Comparison of ENCODE assay signal across 18 cellular contexts in genomic region chr3:61903074-61903473, GRCh38.
DNase-seq lines count a peak whose midpoint lies in the region; FAIRE-seq and TF ChIP-seq lines count a peak whose summit lies in the region.
"Had no signal": no experiment of that assay in that cellular context is flagged by ENCODE, and none has a peak within 500 bp of the region (broad histone marks: within the 10 kb centered on the region; RNA-seq: fewer than 3 reads in every experiment).

No MANE protein-coding gene starts in this region.

- H3K27ac ChIP-seq in H1 (ENCODE audit: low read depth, low read length) (no peak overlapping the region), skeletal muscle tissue (ENCODE audit: low read depth, low read length) (peak overlapping the region; percentile 73)
- H3K27ac ChIP-seq: A549, GM23248 had no signal

- H3K18ac ChIP-seq in H1 (ENCODE audit: extremely low read depth, low read length), result 0 out of 2 replicates have a peak overlapping the region, but pooled peaks have one; percentile 11

- H2AK5ac ChIP-seq in H1 (ENCODE audit: low read depth, low read length), result peak overlapping the region; percentile 44; the same call in 1 of the 2 replicates

- FAIRE-seq in H1 (lab: Jason Lieb, UNC), result no peak
- no peak for FAIRE-seq in GM19239 (lab: Jason Lieb, UNC)
- FAIRE-seq: A549, GM12891 had no signal

- H2BK5ac ChIP-seq in H1 (ENCODE audit: low read depth, low read length), result no peak overlapping the region

- H3K23ac ChIP-seq in H1 (ENCODE audit: insufficient read length), result no peak overlapping the region

- peaks cover 6 to 29% (median 19%) of the 10 kb centered on the region in 4 experiments for H3K4me1 ChIP-seq in H1 (replicated peaks in 1 of 4; ENCODE audit: control insufficient read depth in 3 of 4, insufficient read depth in 4 of 4, low read length in 3 of 4)
- peaks cover 22 to 24% (median 22%) of the 10 kb centered on the region in 3 donors for H3K4me1 ChIP-seq in skeletal muscle tissue (ENCODE audit: control insufficient read depth in 3 of 3, insufficient read depth in 3 of 3, low read length in 3 of 3)
- H3K4me1 ChIP-seq: A549 had no signal

- H3K9me3 ChIP-seq in H1 (ENCODE audit: insufficient read depth in 2 of 2, low read depth in 1 of 2, low read length in 1 of 2) (no peaks in the 10 kb centered on the region), skeletal muscle tissue (ENCODE audit: control insufficient read depth in 3 of 3, low read length in 3 of 3) (no peaks in the 10 kb centered on the region)
- H3K9me3 ChIP-seq: A549 had no signal

- no peak overlapping the region for H3K4ac ChIP-seq in H1 (replicated peaks; ENCODE audit: insufficient read length, low read depth, low read length)

- DNase-seq in NCI-H82 (lab: John Stamatoyannopoulos, UW), result peak; percentile 23
- DNase-seq in NCI-H82 treated with DMSO at 0.1 percent for 48 hours (lab: John Stamatoyannopoulos, UW; ENCODE audit: unreplicated experiment), result no peak
- peak; percentile 51 for DNase-seq in NCI-H69 (lab: John Stamatoyannopoulos, UW)
- DNase-seq in H1 (ENCODE audit: low read depth in 1 of 2, low spot score in 2 of 2), result no peak
- no peak for DNase-seq in GM19239 (ENCODE audit: insufficient read length, low spot score)
- no peak for DNase-seq in HuH-7 (ENCODE audit: low spot score)
- no peak for DNase-seq in HEK293T (ENCODE audit: extremely low spot score)
- DNase-seq: CD4-positive, CD25-positive, alpha-beta regulatory T cell; DMS79; GM23248; Karpas-422; NCI-H1105 treated with DMSO at 0.1 percent for 48 hours; NCI-H1930; NCI-H446; NCI-H748 treated with DMSO at 0.1 percent for 48 hours had no signal

- no peak overlapping the region for H3K56ac ChIP-seq in H1 (replicated peaks; ENCODE audit: insufficient read length, low read depth, low read length)

- no peaks in the 10 kb centered on the region for H3K23me2 ChIP-seq in H1 (ENCODE audit: low read depth, low read length)

- no peak overlapping the region for H4K8ac ChIP-seq in H1 (ENCODE audit: extremely low read depth, insufficient read depth, low read length)

- H3K27me3 ChIP-seq in H1 (replicated peaks in 1 of 4; ENCODE audit: control insufficient read depth in 3 of 4, extremely low read depth in 1 of 4, insufficient read depth in 3 of 4, low read length in 3 of 4) (no peaks in the 10 kb centered on the region), skeletal muscle tissue (ENCODE audit: control insufficient read depth in 3 of 3, insufficient read depth in 3 of 3, low read length in 3 of 3) (no peaks in the 10 kb centered on the region)

- no peak for TF ChIP-seq EP300 in H1 (IDR thresholded peaks at IDR 0.05; ENCODE audit: borderline replicate concordance in 1 of 2, low read depth in 2 of 2, low read length in 2 of 2)

- peaks cover 5 to 10% of the 10 kb centered on the region in 2 experiments for H4K20me1 ChIP-seq in H1 (replicated peaks in 1 of 2; ENCODE audit: control insufficient read depth in 1 of 2, insufficient read depth in 2 of 2, low read length in 2 of 2)

- H3K4me2 ChIP-seq in H1 (ENCODE audit: insufficient read depth in 1 of 2, low read depth in 2 of 2, low read length in 2 of 2), result peak overlapping the region in 1 of 2 experiments; percentile 43; a peak in 3 of 4 replicates
- H3K4me2 ChIP-seq: A549 had no signal

- H3K9ac ChIP-seq in H1 (replicated peaks in 1 of 4; ENCODE audit: extremely low read depth in 1 of 4, low read depth in 3 of 4, low read length in 3 of 4) (no peak overlapping the region), skeletal muscle tissue (ENCODE audit: low read depth in 1 of 3, low read length in 3 of 3) (no peak overlapping the region)
- H3K9ac ChIP-seq: GM23248 had no signal

- H3K79me2 ChIP-seq in H1 (ENCODE audit: control insufficient read depth in 1 of 2, insufficient read depth in 2 of 2, low read length in 2 of 2), result peaks cover 0 to 72% of the 10 kb centered on the region in 2 experiments; a peak in 3 of 4 replicates

- no peak for TF ChIP-seq POLR2A in H1 (IDR thresholded peaks at IDR 0.05; ENCODE audit: control extremely low read depth in 1 of 2, low read depth in 2 of 2, low read length in 2 of 2)

- no peaks in the 10 kb centered on the region; the same call in 1 of the 2 replicates for H3K79me1 ChIP-seq in H1 (ENCODE audit: low read depth, low read length)

- H2BK120ac ChIP-seq in H1 (replicated peaks; ENCODE audit: low read depth, low read length), result no peak overlapping the region

- no peak overlapping the region for H3K4me3 ChIP-seq in H1 (ENCODE audit: extremely low read depth in 1 of 4, insufficient read depth in 2 of 4, low read depth in 3 of 4, low read length in 4 of 4)
- H3K4me3 ChIP-seq in skeletal muscle tissue (ENCODE audit: low read length in 3 of 3), result no peak overlapping the region
- H3K4me3 ChIP-seq: A549, GM23248 had no signal

- H3K36me3 ChIP-seq in H1 (ENCODE audit: control insufficient read depth in 2 of 4, insufficient read depth in 4 of 4, low read length in 3 of 4) (no peaks in the 10 kb centered on the region), skeletal muscle tissue (ENCODE audit: control insufficient read depth in 3 of 3, insufficient read depth in 3 of 3, low read length in 3 of 3) (no peaks in the 10 kb centered on the region)

- no peak overlapping the region for H2BK20ac ChIP-seq in H1 (ENCODE audit: low read length)

- no peak overlapping the region for H3K14ac ChIP-seq in H1 (ENCODE audit: insufficient read length)

- H2BK12ac ChIP-seq in H1 (ENCODE audit: low read depth, low read length), result no peak overlapping the region

- 71% methylated on average over 9 of the region's 9 CpGs; no CpG with 5 or more reads in 1 of the 2 experiments for WGBS in H1 (ENCODE audit: extremely low coverage in 1 of 2, insufficient coverage in 1 of 2, insufficient read length in 1 of 2, insufficient replicate concordance in 2 of 2, low coverage in 1 of 2, low lambda C conversion rate in 2 of 2, missing lambda C conversion rate in 1 of 2), 2 experiments

- peak overlapping the region; percentile 93; the same call in 1 of the 2 replicates for H2BK15ac ChIP-seq in H1 (ENCODE audit: low read length)

- CTCF ChIA-PET in H1 (lab: Charles Lee; ENCODE audit: partially characterized antibody), result interaction anchor here (0.7 to 2.6 kb wide), 5 partner anchors 11 to 284 kb away, joined by 3 to 8 read pairs (median 4); no protein-coding TSS in a partner anchor
- CTCF ChIA-PET in HEK293T (lab: Yijun Ruan, JAX), result no interaction called here

- no peak overlapping the region for H2AFZ ChIP-seq in H1 (ENCODE audit: low read length)
- H2AFZ ChIP-seq: GM23248 had no signal

- no peak for TF ChIP-seq CTCF in H1 (IDR thresholded peaks at IDR 0.05; ENCODE audit: control extremely low read depth in 1 of 3, insufficient read depth in 1 of 3, low read depth in 1 of 3, low read length in 3 of 3)

- no peak for TF ChIP-seq RAD21 in H1 (IDR thresholded peaks at IDR 0.05 in 1 of 2, conservative IDR thresholded peaks at IDR 0.05 in 1 of 2; ENCODE audit: low read depth in 2 of 2, low read length in 2 of 2)

- H4K91ac ChIP-seq in H1 (replicated peaks; ENCODE audit: insufficient read length, low read length), result no peak overlapping the region

- no peak overlapping the region for H4K5ac ChIP-seq in H1 (ENCODE audit: insufficient read length, low read depth, low read length)

- POLR2A ChIA-PET in H1 (lab: Charles Lee; ENCODE audit: partially characterized antibody), result no interaction called here
- POLR2A ChIA-PET in HEK293T (lab: Yijun Ruan, JAX), result no interaction called here

TF ChIP-seq in H1, 55 proteins besides CTCF, POLR2A, EP300 and RAD21:
- TF ChIP-seq ZNF274 (IDR thresholded peaks at IDR 0.05; ENCODE audit: borderline replicate concordance, extremely low read depth, low read length), result no peak
- 0 out of 2 replicates have a peak, but pooled peaks have one; percentile 3 for TF ChIP-seq TEAD4 (IDR thresholded peaks at IDR 0.05; ENCODE audit: low read depth, low read length)
TF ChIP-seq in H1: peak in this region for 1.

TF ChIP-seq in HEK293T, 16 proteins besides CTCF, POLR2A, EP300 and RAD21:
- TF ChIP-seq BHLHE40 (IDR thresholded peaks at IDR 0.05; ENCODE audit: borderline replicate concordance), result no peak
- no peak for TF ChIP-seq SUZ12 (IDR thresholded peaks at IDR 0.05)
- TF ChIP-seq TARDBP (IDR thresholded peaks at IDR 0.05), result no peak
- no peak for TF ChIP-seq CTBP1 (IDR thresholded peaks at IDR 0.05; ENCODE audit: borderline replicate concordance)
- TF ChIP-seq FOXK2 (IDR thresholded peaks at IDR 0.05), result no peak
- TF ChIP-seq HDGF (IDR thresholded peaks at IDR 0.05; ENCODE audit: borderline replicate concordance), result no peak
- no peak for TF ChIP-seq ZNF384 (IDR thresholded peaks at IDR 0.05)
- TF ChIP-seq FOXA1 (IDR thresholded peaks at IDR 0.05), result no peak
- TF ChIP-seq FOXM1 (IDR thresholded peaks at IDR 0.05; ENCODE audit: borderline replicate concordance), result no peak
- no peak for TF ChIP-seq L3MBTL2 (conservative IDR thresholded peaks at IDR 0.05)

Comparison
In these comparisons a context has a peak if more than half of its experiments do, and no peak if none do; other contexts are left out.
1. DNase-seq: peak in NCI-H82 (single experiment) and NCI-H69 (single experiment); none in NCI-H82 treated with DMSO at 0.1 percent for 48 hours (single experiment), H1 (0 of 2), GM19239 (single experiment), HuH-7 (single experiment) and HEK293T (single experiment).